In the genomic region with DNA sequence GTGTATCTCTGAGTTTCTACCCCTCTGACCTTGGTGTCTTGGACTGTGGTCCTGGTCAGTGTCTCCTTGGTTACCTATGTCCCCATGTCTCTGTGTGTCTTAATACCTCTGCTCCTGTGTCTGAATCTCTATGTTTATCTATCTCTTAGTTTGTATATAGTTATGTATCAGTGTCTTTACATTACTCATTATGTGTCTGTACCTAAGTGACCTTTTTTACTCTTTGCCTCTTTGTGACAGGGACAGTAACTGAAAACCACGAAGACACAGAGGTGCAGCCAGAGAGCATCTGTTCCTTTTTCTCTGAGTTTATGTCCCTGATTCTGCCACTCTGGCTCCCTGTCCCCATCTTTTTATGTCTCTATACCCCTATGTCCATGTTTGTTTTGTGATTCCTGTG, we compare ENCODE assay signal across 25 cellular contexts. TPM values are rescaled to one million over a fixed set of nuclear protein-coding genes. Genes with fewer than 3 reads are reported as not detected.
"Had no signal": no experiment of that assay in that cellular context is flagged by ENCODE, and none has a peak within 500 bp of the region (broad histone marks: within the 10 kb centered on the region; RNA-seq: fewer than 3 reads in every experiment).

No MANE protein-coding gene starts in this region.

- DNase-seq: Kasumi-1, MM.1S, NCI-H1105, NCI-H1417, NCI-H1436 treated with DMSO at 0.1 percent for 48 hours, NCI-H1694 treated with DMSO at 0.1 percent for 48 hours, NCI-H1930, NCI-H2081, NCI-H2107, NCI-H2227 treated with DMSO at 0.1 percent for 48 hours, NCI-H524, NCI-H526 treated with DMSO at 0.1 percent for 48 hours, NCI-H774, PC-3, SHP77, SK-N-SH, SW 1271 had no signal

- H3K27ac ChIP-seq: HL-60, KMS-11, RWPE1 had no signal

- H3K9me3 ChIP-seq: SK-N-SH had no signal

- H3K4me3 ChIP-seq: K562 had no signal

- H3K9ac ChIP-seq: KMS-11, SK-N-SH had no signal

- ATAC-seq: K562, Panc1, PC-3 had no signal

- H3K4me2 ChIP-seq: KMS-11, SK-N-SH had no signal

RNA-seq across cellular contexts. Expression of a gene that starts 49.4 kb away (rescaled TPM):
- total RNA-seq: K562, M059J, OCI-LY7, PC-3 had no signal
- polyA plus RNA-seq: IgD-negative memory B cell, SK-N-SH had no signal
